Comparison of ENCODE assay signal across 7 cellular contexts in genomic region chr19:35266904-35267817, GRCh38. TPM values are rescaled to one million over a fixed set of nuclear protein-coding genes. Genes with fewer than 3 reads are reported as not detected.
A peak's percentile ranks its signal among the peaks of the same experiment; 100 is the strongest.
DNase-seq lines count a peak whose midpoint lies in the region; ATAC-seq and TF ChIP-seq lines count a peak whose summit lies in the region.

No MANE protein-coding gene starts in this region.

- 53% methylated on average over 42 of the region's 67 CpGs for WGBS in hepatocyte (ENCODE audit: low lambda C conversion rate, missing lambda C conversion rate)

- DNase-seq in RPMI7951 (ENCODE audit: low read depth) (peak; percentile 34), amniotic stem cell (lab: John Stamatoyannopoulos, UW) (peak; percentile 26), hepatocyte (ENCODE audit: low spot score) (peak; percentile 69), skeletal muscle cell (ENCODE audit: low read depth) (no peak), LoVo (ENCODE audit: low spot score) (no peak)

- ATAC-seq in GM18907 (IDR thresholded peaks at IDR 0.05; ENCODE audit: unreplicated experiment): peak; percentile 14
- no peak for ATAC-seq in GM19328 (IDR thresholded peaks at IDR 0.05; ENCODE audit: unreplicated experiment)

- peaks cover 34% of the 10 kb centered on the region for H3K79me2 ChIP-seq in hepatocyte

- no peaks in the 10 kb centered on the region for H3K9me3 ChIP-seq in hepatocyte (ENCODE audit: low read depth)

- H3K4me2 ChIP-seq in hepatocyte: peak overlapping the region; percentile 99

- H3K9me2 ChIP-seq in hepatocyte (replicated peaks; ENCODE audit: insufficient read depth): no peaks in the 10 kb centered on the region

- H3K27ac ChIP-seq in hepatocyte: peak overlapping the region; percentile 100

- H3K27me3 ChIP-seq in hepatocyte: no peaks in the 10 kb centered on the region

- no peaks in the 10 kb centered on the region for H3K36me3 ChIP-seq in hepatocyte (replicated peaks; ENCODE audit: insufficient read depth, low read depth)

- peaks cover 12% of the 10 kb centered on the region for H3K4me1 ChIP-seq in hepatocyte (ENCODE audit: insufficient read depth)

- H2AFZ ChIP-seq in hepatocyte: peak overlapping the region; percentile 96

- peaks cover 10% of the 10 kb centered on the region for H4K20me1 ChIP-seq in hepatocyte (ENCODE audit: insufficient read depth, poor library complexity, severe bottlenecking)

- H3K4me3 ChIP-seq in hepatocyte (peak overlapping the region; percentile 97), skeletal muscle cell (ENCODE audit: low read depth, low read length) (peak overlapping the region; percentile 84)

- TF ChIP-seq CTCF in hepatocyte (IDR thresholded peaks at IDR 0.05; ENCODE audit: poor library complexity): no peak

RNA-seq across cellular contexts. Expression of gene USF2, which starts 1.6 kb away (rescaled TPM):
- 33.9 and 37.4 TPM in 2 replicates for total RNA-seq in RPMI7951 (2014; rRNA removed; shearing (Covaris generic))
- total RNA-seq in hepatocyte: 55.6 and 61.4 TPM in 2 replicates
- 30.2 and 35.0 TPM in 2 replicates for polyA plus RNA-seq in hepatocyte

RNA-seq across cellular contexts. Expression of gene HAMP, which starts 15.2 kb away (rescaled TPM):
- total RNA-seq in RPMI7951 (2014; rRNA removed; shearing (Covaris generic)): not detected in 2 replicates
- 5.1 and 7.0 TPM in 2 replicates for total RNA-seq in hepatocyte
- 49.3 and 55.8 TPM in 2 replicates for polyA plus RNA-seq in hepatocyte

RNA-seq across cellular contexts. Expression of gene LSR, which starts 18.4 kb away (rescaled TPM):
- total RNA-seq in RPMI7951 (2014; rRNA removed; shearing (Covaris generic)): 1.8 TPM in 2 replicates
- total RNA-seq in hepatocyte: 89.9 and 113 TPM in 2 replicates
- polyA plus RNA-seq in hepatocyte: 255 and 296 TPM in 2 replicates

RNA-seq across cellular contexts. Expression of gene MAG, which starts 24.8 kb away (rescaled TPM):
- total RNA-seq in RPMI7951 (2014; rRNA removed; shearing (Covaris generic)): not detected in 2 replicates
- 2.8 TPM in 1 of 2 replicates, not detected in the other for total RNA-seq in hepatocyte
- 0.47 and 0.81 TPM in 2 replicates for polyA plus RNA-seq in hepatocyte

RNA-seq across cellular contexts. Expression of gene FAM187B, which starts 38.6 kb away (rescaled TPM):
- not detected in 2 replicates for total RNA-seq in RPMI7951 (2014; rRNA removed; shearing (Covaris generic))
- total RNA-seq in hepatocyte: 0.56 TPM in 1 of 2 replicates, not detected in the other
- not detected in 2 replicates for polyA plus RNA-seq in hepatocyte

Comparison
In these comparisons a context has a peak if more than half of its experiments do, and no peak if none do; other contexts are left out.
1. DNase-seq: peak in RPMI7951 (single experiment), amniotic stem cell (single experiment) and hepatocyte (single experiment); none in skeletal muscle cell (single experiment) and LoVo (single experiment).
2. RNA of gene LSR, which starts 18.4 kb away (total RNA-seq): 89.9 to 113 TPM in hepatocyte; 1.8 TPM in RPMI7951; every median in the first group is over 10 times any median in the second.